In genomic region chr19:2983351-2984195, GRCh38 we compare ENCODE assay signal across 8 cellular contexts. TPM values are rescaled to one million over a fixed set of nuclear protein-coding genes. Genes with fewer than 3 reads are reported as not detected.
DNase-seq lines count a peak whose midpoint lies in the region; ATAC-seq and TF ChIP-seq lines count a peak whose summit lies in the region.

No MANE protein-coding gene starts in this region.

- H3K36me3 ChIP-seq in body of pancreas (replicated peaks in 1 of 2; ENCODE audit: insufficient read depth in 1 of 2, low read depth in 2 of 2): no peaks in the 10 kb centered on the region
- no peaks in the 10 kb centered on the region for H3K36me3 ChIP-seq in spleen
- no peaks in the 10 kb centered on the region for H3K36me3 ChIP-seq in CD8-positive, alpha-beta T cell (ENCODE audit: insufficient read depth, low read length)

- no peaks in the 10 kb centered on the region for H3K9me3 ChIP-seq in body of pancreas
- H3K9me3 ChIP-seq in spleen: no peaks in the 10 kb centered on the region
- H3K9me3 ChIP-seq in T-helper 17 cell (ENCODE audit: control insufficient read depth, low read length, poor library complexity, severe bottlenecking): no peaks in the 10 kb centered on the region
- H3K9me3 ChIP-seq in CD8-positive, alpha-beta T cell (ENCODE audit: low read length): no peaks in the 10 kb centered on the region

- H3K27me3 ChIP-seq in body of pancreas (no peaks in the 10 kb centered on the region), spleen (replicated peaks in 1 of 7) (peaks cover 0 to 45% (median 4%) of the 10 kb centered on the region in 7 donors)
- H3K27me3 ChIP-seq in CD8-positive, alpha-beta T cell (ENCODE audit: insufficient read depth, low read length): no peaks in the 10 kb centered on the region

- ATAC-seq in body of pancreas: peak; percentile 51
- no peak for ATAC-seq in T-helper 17 cell
- ATAC-seq in HG03342 (IDR thresholded peaks at IDR 0.05; ENCODE audit: unreplicated experiment): no peak
- no peak for ATAC-seq in CD8-positive, alpha-beta T cell

- peaks cover 3% of the 10 kb centered on the region for H3K4me1 Mint-ChIP-seq in T-helper 17 cell
- no peaks in the 10 kb centered on the region for H3K4me1 Mint-ChIP-seq in CD8-positive, alpha-beta T cell (ENCODE audit: low read depth)

- H3K27ac Mint-ChIP-seq in T-helper 17 cell: no peak overlapping the region
- no peak overlapping the region for H3K27ac Mint-ChIP-seq in CD8-positive, alpha-beta T cell

- POLR2A ChIA-PET in CD8-positive, alpha-beta T cell (lab: Charles Lee): no interaction called here

- H3K27me3 Mint-ChIP-seq in T-helper 17 cell: peaks cover 30% of the 10 kb centered on the region
- peaks cover 12% of the 10 kb centered on the region for H3K27me3 Mint-ChIP-seq in CD8-positive, alpha-beta T cell (ENCODE audit: low read depth)

- CTCF ChIA-PET in CD8-positive, alpha-beta T cell (lab: Charles Lee): no interaction called here

- TF ChIP-seq POLR2A in body of pancreas (IDR thresholded peaks at IDR 0.05): peak in 1 of 3 donors; percentile 1
- no peak for TF ChIP-seq POLR2A in spleen (IDR thresholded peaks at IDR 0.05)

- TF ChIP-seq CTCF in body of pancreas (IDR thresholded peaks at IDR 0.05): no peak
- TF ChIP-seq CTCF in spleen (IDR thresholded peaks at IDR 0.05 in 8 of 11, conservative IDR thresholded peaks at IDR 0.05 in 3 of 11): no peak
- TF ChIP-seq CTCF in CD8-positive, alpha-beta T cell (IDR thresholded peaks at IDR 0.05): no peak

- WGBS in body of pancreas, 2 donors: 16 to 21% methylated on average over 16 to 23 of the region's 23 CpGs
- 16 to 24% (median 19%) methylated on average over 20 to 23 of the region's 23 CpGs for WGBS in spleen, 5 donors

- H3K36me3 Mint-ChIP-seq in T-helper 17 cell (ENCODE audit: low read depth): no peaks in the 10 kb centered on the region
- no peaks in the 10 kb centered on the region for H3K36me3 Mint-ChIP-seq in CD8-positive, alpha-beta T cell

- no peaks in the 10 kb centered on the region for H3K9me3 Mint-ChIP-seq in CD8-positive, alpha-beta T cell

- DNase-seq in DMS 273 treated with DMSO at 0.1 percent for 48 hours (lab: John Stamatoyannopoulos, UW): peak; percentile 76
- DNase-seq in NCI-H187 (lab: John Stamatoyannopoulos, UW): peak; percentile 93 to 98
- DNase-seq in body of pancreas: peak; percentile 58 to 71 (median 66)
- DNase-seq in iPS-NIHi7 (ENCODE audit: extremely low spot score): peak; percentile 88
- no peak for DNase-seq in spleen
- no peak for DNase-seq in T-helper 17 cell
- DNase-seq in CD8-positive, alpha-beta T cell: no peak

- no peak overlapping the region for H3K4me3 Mint-ChIP-seq in T-helper 17 cell
- no peak overlapping the region for H3K4me3 Mint-ChIP-seq in CD8-positive, alpha-beta T cell

- intact Hi-C loops in body of pancreas (cut with DNase I): no loop called here
- intact Hi-C loops in spleen (cut with DNase I; ENCODE audit: low total_unique reads): no loop called here
- intact Hi-C loops in CD8-positive, alpha-beta T cell (cut with DNase I, micrococcal nuclease): no loop called here

- H3K4me3 ChIP-seq in body of pancreas (no peak overlapping the region), spleen (peak overlapping the region in 6 of 8 donors; percentile 10 to 61 (median 22))
- no peak overlapping the region for H3K4me3 ChIP-seq in CD8-positive, alpha-beta T cell (ENCODE audit: low read depth, low read length)

- H3K27ac ChIP-seq in body of pancreas (peak overlapping the region; percentile 59 to 88 (median 81)), spleen (peak overlapping the region in 7 of 8 donors; percentile 29 to 79 (median 70))
- no peak overlapping the region for H3K27ac ChIP-seq in CD8-positive, alpha-beta T cell (ENCODE audit: low read depth, low read length)

- peaks cover 29% of the 10 kb centered on the region for H3K4me1 ChIP-seq in body of pancreas
- H3K4me1 ChIP-seq in spleen: peaks cover 6 to 30% (median 18%) of the 10 kb centered on the region in 6 donors
- H3K4me1 ChIP-seq in CD8-positive, alpha-beta T cell (ENCODE audit: insufficient read depth, low read length): no peaks in the 10 kb centered on the region

RNA-seq across cellular contexts. Expression of gene TLE6, which starts 6.2 kb away (rescaled TPM):
- total RNA-seq in body of pancreas: under 1 TPM in 1 of 2 donors, not detected in 1; 0.33 TPM
- total RNA-seq in spleen: 1 to 10 TPM in 5 of 7 donors, under 1 TPM in 2; 0.60 to 4.1 (median 1.4) TPM
- polyA plus RNA-seq in spleen: 1 to 10 TPM; 1.9 to 2.7 (median 2.2) TPM
- under 1 TPM in 1 of 2 donors, not detected in 1; 0.29 TPM for total RNA-seq in T-helper 17 cell
- total RNA-seq in CD8-positive, alpha-beta T cell: not detected

RNA-seq across cellular contexts. Expression of gene ZNF77, which starts 38.8 kb away (rescaled TPM):
- total RNA-seq in body of pancreas (1 to 10 TPM; 3.3 to 6.2 TPM), spleen (1 to 10 TPM; 3.9 to 7.5 (median 4.5) TPM), T-helper 17 cell (1 to 10 TPM; 2.7 to 3.0 TPM)
- polyA plus RNA-seq in spleen: 1 to 10 TPM; 2.2 to 2.9 (median 2.8) TPM
- total RNA-seq in CD8-positive, alpha-beta T cell: 1 to 10 TPM; 1.4 to 2.0 TPM

RNA-seq across cellular contexts. Expression of gene TLE2, which starts 45.5 kb away (rescaled TPM):
- total RNA-seq in body of pancreas (10 to 100 TPM; 34.5 to 45.2 TPM), spleen (10 to 100 TPM; 31.7 to 88.0 (median 40.2) TPM), T-helper 17 cell (10 to 100 TPM in 1 of 2 donors, 1 to 10 TPM in 1; 9.5 to 13.1 TPM)
- 10 to 100 TPM; 12.0 to 46.7 (median 22.8) TPM for polyA plus RNA-seq in spleen
- total RNA-seq in CD8-positive, alpha-beta T cell: 10 to 100 TPM; 12.1 to 15.4 TPM

Comparison
In these comparisons a context has a peak if more than half of its experiments do, and no peak if none do; other contexts are left out.
1. DNase-seq: peak in DMS 273 treated with DMSO at 0.1 percent for 48 hours (single experiment), NCI-H187 (2 of 2), body of pancreas (4 of 4) and iPS-NIHi7 (single experiment); none in spleen (single experiment), T-helper 17 cell (0 of 3) and CD8-positive, alpha-beta T cell (0 of 7).
2. H3K4me3 ChIP-seq: peak in spleen (6 of 8); none in body of pancreas (0 of 2) and CD8-positive, alpha-beta T cell (single experiment).